In the genomic region with DNA sequence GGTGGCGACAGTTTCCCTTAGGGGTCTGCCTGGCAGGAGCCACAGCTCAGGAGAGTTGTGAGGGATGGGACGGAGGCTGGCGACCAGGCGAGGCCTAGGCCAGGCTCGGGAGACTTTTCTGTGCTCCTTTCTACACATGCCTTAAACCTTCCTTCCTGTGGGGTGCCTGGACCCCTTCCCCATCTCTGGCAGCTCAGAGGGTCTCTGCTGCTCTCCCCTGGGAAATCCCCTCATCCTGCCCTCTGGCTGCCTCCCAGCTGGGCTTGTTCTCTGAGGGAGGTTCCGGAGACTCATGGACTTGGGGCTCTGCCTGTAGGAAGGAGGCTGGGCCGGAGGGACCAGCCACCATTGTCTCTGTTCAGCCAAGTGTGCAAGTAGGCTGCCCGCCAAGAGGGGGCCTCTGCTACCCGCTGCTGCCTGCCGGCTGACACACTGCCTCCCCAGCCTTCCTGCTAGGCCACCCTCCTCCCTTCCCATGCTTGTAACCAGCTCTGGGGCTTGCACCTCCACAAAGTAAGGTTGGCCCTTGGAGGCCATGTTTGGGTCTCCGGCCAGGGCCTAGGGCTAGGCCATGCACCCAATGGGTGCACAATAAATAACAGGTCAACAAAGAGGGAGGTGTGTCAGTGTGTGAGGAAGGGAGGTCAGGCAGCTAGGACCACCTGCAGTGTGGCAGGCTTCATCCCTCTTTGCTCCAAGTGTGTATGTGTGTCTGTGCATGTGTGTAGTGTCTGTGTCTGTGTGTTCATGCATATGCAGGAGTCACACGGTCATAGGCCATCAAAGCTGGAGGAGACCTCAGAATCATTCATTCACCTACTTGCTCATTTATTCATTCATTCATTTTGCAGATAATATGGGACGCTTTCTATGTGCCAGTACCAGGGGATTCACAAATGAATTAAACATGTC, we compare ENCODE assay signal across 10 cellular contexts. TPM values are rescaled to one million over a fixed set of nuclear protein-coding genes. Genes with fewer than 3 reads are reported as not detected.
DNase-seq lines count a peak whose midpoint lies in the region; ATAC-seq and TF ChIP-seq lines count a peak whose summit lies in the region.
"Had no signal": no experiment of that assay in that cellular context is flagged by ENCODE, and none has a peak within 500 bp of the region (broad histone marks: within the 10 kb centered on the region; RNA-seq: fewer than 3 reads in every experiment).

No MANE protein-coding gene starts in this region.

- dilution Hi-C loops in mammary epithelial cell (cut with HindIII; ENCODE audit: low sequenced_read_pairs), result loop anchor here (5.0 kb wide), 1 partner anchor 65 kb away; no protein-coding TSS in a partner anchor

- in situ Hi-C loops in mammary epithelial cell (cut with MboI; ENCODE audit: low sequenced_read_pairs in 2 of 2), result loop anchor here in 1 of 2 donors (5.0 kb wide), 1 partner anchor 170 kb away; no protein-coding TSS in a partner anchor

- peaks cover 4 to 18% (median 13%) of the 10 kb centered on the region in 4 donors for H3K4me1 Mint-ChIP-seq in CD4-positive, CD25-positive, alpha-beta regulatory T cell
- H3K4me1 Mint-ChIP-seq in neural crest cell, result peaks cover 22% of the 10 kb centered on the region

- no peaks in the 10 kb centered on the region for H3K9me3 Mint-ChIP-seq in CD4-positive, CD25-positive, alpha-beta regulatory T cell
- H3K9me3 Mint-ChIP-seq in neural crest cell, result no peaks in the 10 kb centered on the region

- H4K20me1 ChIP-seq in mammary epithelial cell (ENCODE audit: insufficient read depth, low read length), result no peaks in the 10 kb centered on the region
- H4K20me1 ChIP-seq in hepatocyte (ENCODE audit: insufficient read depth, poor library complexity, severe bottlenecking), result no peaks in the 10 kb centered on the region

- no peak overlapping the region for H3K9ac ChIP-seq in mammary epithelial cell (ENCODE audit: insufficient read depth, low read length)

- ATAC-seq in CD4-positive, CD25-positive, alpha-beta regulatory T cell (ENCODE audit: low read depth in 2 of 2), result no peak
- ATAC-seq in GM18870 (IDR thresholded peaks at IDR 0.05; ENCODE audit: unreplicated experiment) (no peak), HG03159 (IDR thresholded peaks at IDR 0.05; ENCODE audit: unreplicated experiment) (no peak)

- H3K9me2 ChIP-seq in hepatocyte (replicated peaks; ENCODE audit: insufficient read depth), result no peaks in the 10 kb centered on the region

- H3K9me3 ChIP-seq in CD4-positive, CD25-positive, alpha-beta regulatory T cell (ENCODE audit: control insufficient read depth in 2 of 2, low read length in 2 of 2), result no peaks in the 10 kb centered on the region
- H3K9me3 ChIP-seq in mammary epithelial cell (replicated peaks; ENCODE audit: insufficient read depth, low read length) (no peaks in the 10 kb centered on the region), hepatocyte (ENCODE audit: low read depth) (no peaks in the 10 kb centered on the region)

- peaks cover 7% of the 10 kb centered on the region for H3K36me3 Mint-ChIP-seq in CD4-positive, CD25-positive, alpha-beta regulatory T cell
- H3K36me3 Mint-ChIP-seq in neural crest cell (ENCODE audit: low read depth), result no peaks in the 10 kb centered on the region

- CTCF ChIA-PET in mammary epithelial cell (lab: Charles Lee; ENCODE audit: low non-redundant PET), result no interaction called here

- peaks cover 32% of the 10 kb centered on the region for H3K79me2 ChIP-seq in mammary epithelial cell (ENCODE audit: insufficient read depth, low read length)
- H3K79me2 ChIP-seq in hepatocyte, result peaks cover 5% of the 10 kb centered on the region

- DNase-seq in CD4-positive, CD25-positive, alpha-beta regulatory T cell, result no peak
- peak; percentile 50 for DNase-seq in HK-2 (ENCODE audit: unreplicated experiment)
- no peak for DNase-seq in mammary epithelial cell
- DNase-seq in neural crest cell (ENCODE audit: low read depth, low spot score), result no peak
- DNase-seq in hepatocyte (ENCODE audit: low spot score), result no peak
- no peak for DNase-seq in NCI-H510A (lab: John Stamatoyannopoulos, UW)
- DNase-seq: DMS79 treated with DMSO at 0.1 percent for 48 hours had no signal

- H3K27ac ChIP-seq in CD4-positive, CD25-positive, alpha-beta regulatory T cell (ENCODE audit: insufficient read depth, low read length, poor library complexity, severe bottlenecking), result no peak overlapping the region
- peak overlapping the region; percentile 6 for H3K27ac ChIP-seq in mammary epithelial cell (ENCODE audit: insufficient read depth, low read depth, low read length)
- no peak overlapping the region for H3K27ac ChIP-seq in hepatocyte

- H3K36me3 ChIP-seq in CD4-positive, CD25-positive, alpha-beta regulatory T cell (ENCODE audit: control insufficient read depth, insufficient read depth, low read length), result peaks cover 45% of the 10 kb centered on the region
- H3K36me3 ChIP-seq in mammary epithelial cell (ENCODE audit: insufficient read depth, low read length) (no peaks in the 10 kb centered on the region), hepatocyte (replicated peaks; ENCODE audit: insufficient read depth, low read depth) (no peaks in the 10 kb centered on the region)

- H3K4me3 Mint-ChIP-seq in CD4-positive, CD25-positive, alpha-beta regulatory T cell, result no peak overlapping the region
- peak overlapping the region; percentile 47 for H3K4me3 Mint-ChIP-seq in neural crest cell

- TF ChIP-seq CTCF in mammary epithelial cell (conservative IDR thresholded peaks at IDR 0.05 in 1 of 2, IDR thresholded peaks at IDR 0.05 in 1 of 2; ENCODE audit: extremely low read depth in 1 of 2, insufficient read depth in 1 of 2, low read depth in 1 of 2, low read length in 2 of 2), result no peak
- TF ChIP-seq CTCF in neural crest cell (conservative IDR thresholded peaks at IDR 0.05), result no peak
- no peak for TF ChIP-seq CTCF in hepatocyte (IDR thresholded peaks at IDR 0.05; ENCODE audit: poor library complexity)

- 97% methylated on average over 4 of the region's 13 CpGs for WGBS in mammary epithelial cell (ENCODE audit: low coverage, missing lambda C conversion rate)
- 87% methylated on average over 13 of the region's 13 CpGs for WGBS in hepatocyte (ENCODE audit: low lambda C conversion rate, missing lambda C conversion rate)

- no TSS peak for BruUV-seq in mammary epithelial cell (replicated peaks; lab: Mats Ljungman, UMichigan)

- H3K4me3 ChIP-seq in CD4-positive, CD25-positive, alpha-beta regulatory T cell (ENCODE audit: low read depth, low read length), result no peak overlapping the region
- no peak overlapping the region for H3K4me3 ChIP-seq in mammary epithelial cell (replicated peaks in 1 of 3; ENCODE audit: insufficient read depth in 1 of 3, low read depth in 2 of 3, low read length in 3 of 3)
- H3K4me3 ChIP-seq in hepatocyte, result no peak overlapping the region
- H3K4me3 ChIP-seq: skin epidermis had no signal

- intact Hi-C loops in mammary epithelial cell (cut with micrococcal nuclease), result loop anchor here (5.0 kb wide), 1 partner anchor 190 kb away; no protein-coding TSS in a partner anchor

- no peaks in the 10 kb centered on the region for H3K27me3 Mint-ChIP-seq in CD4-positive, CD25-positive, alpha-beta regulatory T cell
- peaks cover 3% of the 10 kb centered on the region for H3K27me3 Mint-ChIP-seq in neural crest cell (ENCODE audit: low read depth)

- H3K4me2 ChIP-seq in mammary epithelial cell (ENCODE audit: insufficient read depth, low read depth, low read length) (no peak overlapping the region), hepatocyte (no peak overlapping the region)

- H3K27ac Mint-ChIP-seq in CD4-positive, CD25-positive, alpha-beta regulatory T cell, result peak overlapping the region in 2 of 3 donors; percentile 1 to 90
- peak overlapping the region; percentile 57 for H3K27ac Mint-ChIP-seq in neural crest cell (ENCODE audit: unreplicated experiment)

- H3K27me3 ChIP-seq in CD4-positive, CD25-positive, alpha-beta regulatory T cell (ENCODE audit: control insufficient read depth, insufficient read depth, low read length), result no peaks in the 10 kb centered on the region
- H3K27me3 ChIP-seq in mammary epithelial cell (ENCODE audit: insufficient read depth, low read length) (no peaks in the 10 kb centered on the region), hepatocyte (no peaks in the 10 kb centered on the region)

- H2AFZ ChIP-seq in mammary epithelial cell (ENCODE audit: low read depth, low read length), result no peak overlapping the region
- no peak overlapping the region for H2AFZ ChIP-seq in hepatocyte

- peaks cover 9% of the 10 kb centered on the region for H3K4me1 ChIP-seq in CD4-positive, CD25-positive, alpha-beta regulatory T cell (ENCODE audit: control insufficient read depth, insufficient read depth, low read length, poor library complexity, severe bottlenecking)
- peaks cover 39% of the 10 kb centered on the region for H3K4me1 ChIP-seq in mammary epithelial cell (ENCODE audit: insufficient read depth, low read length)
- no peaks in the 10 kb centered on the region for H3K4me1 ChIP-seq in hepatocyte (ENCODE audit: insufficient read depth)

RNA-seq across cellular contexts. Expression of a gene that starts 28.8 kb away (rescaled TPM):
- total RNA-seq in CD4-positive, CD25-positive, alpha-beta regulatory T cell, result 124 TPM
- polyA plus RNA-seq in CD4-positive, CD25-positive, alpha-beta regulatory T cell, result 10 to 100 TPM; 18.1 to 26.3 (median 20.7) TPM
- total RNA-seq in mammary epithelial cell (10 to 100 TPM; 23.8 to 28.6 TPM), neural crest cell (2.4 and 2.9 TPM in 2 replicates), hepatocyte (22.6 and 26.5 TPM in 2 replicates)
- polyA plus RNA-seq in mammary epithelial cell (12.8 TPM), hepatocyte (11.5 and 15.1 TPM in 2 replicates)
- polyA minus RNA-seq in mammary epithelial cell, result 33.5 TPM
